In genomic region chr7:13992621-13992982, GRCh38 we compare ENCODE assay signal across 17 cellular contexts. TPM values are rescaled to one million over a fixed set of nuclear protein-coding genes. Genes with fewer than 3 reads are reported as not detected.
DNase-seq lines count a peak whose midpoint lies in the region; ATAC-seq and TF ChIP-seq lines count a peak whose summit lies in the region.
"Had no signal": no experiment of that assay in that cellular context is flagged by ENCODE, and none has a peak within 500 bp of the region (broad histone marks: within the 10 kb centered on the region; RNA-seq: fewer than 3 reads in every experiment).

No MANE protein-coding gene starts in this region.

- no peaks in the 10 kb centered on the region for H3K27me3 ChIP-seq in left ventricle myocardium inferior (ENCODE audit: low read depth)
- H3K27me3 ChIP-seq in endocrine pancreas (ENCODE audit: control insufficient read depth, insufficient read depth, low read length), result no peaks in the 10 kb centered on the region
- no peaks in the 10 kb centered on the region for H3K27me3 ChIP-seq in neural progenitor cell
- no peaks in the 10 kb centered on the region for H3K27me3 ChIP-seq in upper lobe of right lung
- H3K27me3 ChIP-seq in body of pancreas, result no peaks in the 10 kb centered on the region
- H3K27me3 ChIP-seq in aorta (ENCODE audit: control insufficient read depth in 1 of 2, insufficient read depth in 2 of 2, low read length in 1 of 2), result no peaks in the 10 kb centered on the region

- WGBS in body of pancreas, 2 donors, result 31 to 37% methylated on average over 1 of the region's 1 CpG
- WGBS in aorta, 2 donors, result 14 to 25% methylated on average over 1 of the region's 1 CpG

- H2AFZ ChIP-seq in neural progenitor cell (replicated peaks) (peak overlapping the region; percentile 70), OCI-LY7 (ENCODE audit: low read length) (no peak overlapping the region)

- H3K79me2 ChIP-seq in neural progenitor cell (ENCODE audit: low read depth) (peaks cover 8% of the 10 kb centered on the region), OCI-LY7 (ENCODE audit: insufficient read depth, low read depth, low read length) (no peaks in the 10 kb centered on the region)

- intact Hi-C loops in left ventricle myocardium inferior (cut with micrococcal nuclease) (no loop called here), Right ventricle myocardium superior (cut with DNase I) (loop anchor here (10.0 kb wide), 1 partner anchor 462 kb away; no protein-coding TSS in a partner anchor), upper lobe of right lung (cut with DNase I) (no loop called here), body of pancreas (cut with DNase I) (no loop called here), aorta (cut with DNase I) (loop anchor here in 1 of 2 donors (5.0 kb wide), 1 partner anchor 65 kb away; no protein-coding TSS in a partner anchor), OCI-LY7 (cut with micrococcal nuclease; ENCODE audit: unreplicated experiment) (no loop called here)

- no TSS peak for BruUV-seq in OCI-LY7 (replicated peaks; lab: Mats Ljungman, UMichigan)

- H3K27me3 Mint-ChIP-seq in neural progenitor cell (ENCODE audit: insufficient read depth, low read depth), result no peaks in the 10 kb centered on the region

- peak overlapping the region; percentile 75 for H3K4me3 ChIP-seq in left ventricle myocardium inferior
- peak overlapping the region; percentile 6 for H3K4me3 ChIP-seq in endocrine pancreas (ENCODE audit: control insufficient read depth, insufficient read depth, low read length)
- no peak overlapping the region for H3K4me3 ChIP-seq in neural progenitor cell
- H3K4me3 ChIP-seq in upper lobe of right lung, result peak overlapping the region; percentile 62
- no peak overlapping the region for H3K4me3 ChIP-seq in body of pancreas
- no peak overlapping the region for H3K4me3 ChIP-seq in aorta (ENCODE audit: low read length in 2 of 2)
- H3K4me3 ChIP-seq in OCI-LY7 (ENCODE audit: low read depth, low read length, poor library complexity, severe bottlenecking), result no peak overlapping the region

- peaks cover 5% of the 10 kb centered on the region for H3K9me3 Mint-ChIP-seq in neural progenitor cell

- peaks cover 18% of the 10 kb centered on the region for H3K4me1 ChIP-seq in left ventricle myocardium inferior
- H3K4me1 ChIP-seq in endocrine pancreas (ENCODE audit: control insufficient read depth, insufficient read depth, low read length), result peaks cover 3% of the 10 kb centered on the region
- peaks cover 16% of the 10 kb centered on the region for H3K4me1 ChIP-seq in neural progenitor cell
- no peaks in the 10 kb centered on the region for H3K4me1 ChIP-seq in upper lobe of right lung
- peaks cover 11% of the 10 kb centered on the region for H3K4me1 ChIP-seq in body of pancreas
- H3K4me1 ChIP-seq in aorta (ENCODE audit: control insufficient read depth in 1 of 2, insufficient read depth in 2 of 2, low read length in 2 of 2), result no peaks in the 10 kb centered on the region
- no peaks in the 10 kb centered on the region for H3K4me1 ChIP-seq in OCI-LY7 (ENCODE audit: insufficient read depth, low read length, poor library complexity, severe bottlenecking)

- H4K20me1 ChIP-seq in neural progenitor cell (ENCODE audit: low read depth) (no peaks in the 10 kb centered on the region), OCI-LY7 (ENCODE audit: insufficient read depth, low read length) (no peaks in the 10 kb centered on the region)

- H3K36me3 ChIP-seq in left ventricle myocardium inferior (no peaks in the 10 kb centered on the region), endocrine pancreas (ENCODE audit: control insufficient read depth, insufficient read depth, low read length) (no peaks in the 10 kb centered on the region), neural progenitor cell (no peaks in the 10 kb centered on the region), upper lobe of right lung (no peaks in the 10 kb centered on the region), body of pancreas (replicated peaks in 1 of 2; ENCODE audit: insufficient read depth in 1 of 2, low read depth in 2 of 2) (no peaks in the 10 kb centered on the region), aorta (ENCODE audit: control insufficient read depth in 1 of 2, insufficient read depth in 2 of 2, low read length in 1 of 2) (no peaks in the 10 kb centered on the region), OCI-LY7 (ENCODE audit: insufficient read depth, low read length) (no peaks in the 10 kb centered on the region)

- peak overlapping the region; percentile 61 for H3K4me2 ChIP-seq in neural progenitor cell
- no peak overlapping the region for H3K4me2 ChIP-seq in OCI-LY7 (ENCODE audit: low read length)

- H3K36me3 Mint-ChIP-seq in neural progenitor cell, result no peaks in the 10 kb centered on the region
- H3K36me3 Mint-ChIP-seq: naive thymus-derived CD4-positive, alpha-beta T cell had no signal

- peaks cover 36% of the 10 kb centered on the region for H3F3A ChIP-seq in neural progenitor cell (ENCODE audit: low read depth)

- CTCF ChIA-PET in OCI-LY7 (lab: Charles Lee; ENCODE audit: unreplicated experiment), result no interaction called here

- peaks cover 4% of the 10 kb centered on the region for H3K4me1 Mint-ChIP-seq in neural progenitor cell
- H3K4me1 Mint-ChIP-seq: naive thymus-derived CD4-positive, alpha-beta T cell had no signal

- ATAC-seq in Right ventricle myocardium superior (ENCODE audit: poor library complexity) (no peak), upper lobe of right lung (no peak), body of pancreas (no peak), aorta (ENCODE audit: low FRiP score) (no peak)
- ATAC-seq: naive thymus-derived CD4-positive, alpha-beta T cell had no signal

- H3K27ac Mint-ChIP-seq in neural progenitor cell, result no peak overlapping the region
- H3K27ac Mint-ChIP-seq: naive thymus-derived CD4-positive, alpha-beta T cell had no signal

- no peaks in the 10 kb centered on the region for H3K9me3 ChIP-seq in left ventricle myocardium inferior (replicated peaks)
- no peaks in the 10 kb centered on the region for H3K9me3 ChIP-seq in endocrine pancreas (ENCODE audit: control insufficient read depth, low read length)
- H3K9me3 ChIP-seq in neural progenitor cell (ENCODE audit: low read depth), result no peaks in the 10 kb centered on the region
- H3K9me3 ChIP-seq in upper lobe of right lung, result no peaks in the 10 kb centered on the region
- no peaks in the 10 kb centered on the region for H3K9me3 ChIP-seq in body of pancreas
- no peaks in the 10 kb centered on the region for H3K9me3 ChIP-seq in aorta (ENCODE audit: control insufficient read depth, low read length)
- H3K9me3 ChIP-seq in OCI-LY7 (ENCODE audit: low read length), result no peaks in the 10 kb centered on the region
- H3K9me3 ChIP-seq: Caco-2 had no signal

- POLR2A ChIA-PET in OCI-LY7 (lab: Charles Lee), result interaction anchor here (0.6 kb wide), 1 partner anchor 728 kb away, joined by 3 read pairs; no protein-coding TSS in a partner anchor

- H3K9me2 ChIP-seq in OCI-LY7 (ENCODE audit: insufficient read depth, low read length), result no peaks in the 10 kb centered on the region

- TF ChIP-seq POLR2A in body of pancreas (IDR thresholded peaks at IDR 0.05), result no peak

- H3K27ac ChIP-seq in left ventricle myocardium inferior (replicated peaks) (peak overlapping the region; percentile 94), neural progenitor cell (peak overlapping the region; percentile 87), upper lobe of right lung (peak overlapping the region; percentile 88), body of pancreas (no peak overlapping the region), aorta (ENCODE audit: low read depth in 1 of 2, low read length in 2 of 2) (peak overlapping the region in 1 of 2 donors; percentile 92), OCI-LY7 (ENCODE audit: low read depth, low read length, poor library complexity, severe bottlenecking) (no peak overlapping the region)

- H3K9ac ChIP-seq in endocrine pancreas (ENCODE audit: control insufficient read depth, insufficient read depth, low read length), result no peak overlapping the region
- no peak overlapping the region for H3K9ac ChIP-seq in neural progenitor cell

- DNase-seq in left ventricle myocardium inferior (no peak), Right ventricle myocardium superior (no peak), neural progenitor cell (ENCODE audit: low spot score) (no peak), upper lobe of right lung (no peak), body of pancreas (no peak), aorta (no peak), OCI-LY7 (ENCODE audit: low spot score) (no peak)
- DNase-seq: activated CD4-positive, alpha-beta T cell treated with anti-CD3 and anti-CD28 coated beads, Interleukin-2, amount 50 U/mL, for 1 hour; amygdala; Caco-2; KG1; naive thymus-derived CD4-positive, alpha-beta T cell; NCI-H1417 treated with DMSO at 0.1 percent for 48 hours; NCI-H526 treated with DMSO at 0.1 percent for 48 hours; SHP77; T1000 had no signal

- TF ChIP-seq CTCF in left ventricle myocardium inferior (IDR thresholded peaks at IDR 0.05; ENCODE audit: borderline replicate concordance), result no peak
- TF ChIP-seq CTCF in neural progenitor cell (IDR thresholded peaks at IDR 0.05), result no peak
- TF ChIP-seq CTCF in upper lobe of right lung (IDR thresholded peaks at IDR 0.05), result no peak
- no peak for TF ChIP-seq CTCF in body of pancreas (IDR thresholded peaks at IDR 0.05)
- no peak for TF ChIP-seq CTCF in OCI-LY7 (conservative IDR thresholded peaks at IDR 0.05; ENCODE audit: low read length)

- no peak overlapping the region for H3K4me3 Mint-ChIP-seq in neural progenitor cell
- H3K4me3 Mint-ChIP-seq: naive thymus-derived CD4-positive, alpha-beta T cell had no signal

RNA-seq across cellular contexts. Expression of gene ETV1, which starts 3.1 kb away (rescaled TPM):
- total RNA-seq in left ventricle myocardium inferior, result 59.7 TPM
- total RNA-seq in Right ventricle myocardium superior, result 25.7 TPM
- 35.5 and 36.8 TPM in 2 replicates for total RNA-seq in neural progenitor cell (ENCODE audit: low replicate concordance)
- 110 TPM for total RNA-seq in upper lobe of right lung
- 1 to 10 TPM; 2.6 TPM for total RNA-seq in body of pancreas
- 10 to 100 TPM in 1 of 2 donors, 1 to 10 TPM in 1; 6.5 to 15.1 TPM for total RNA-seq in aorta
- 1 to 10 TPM; 7.1 to 9.7 TPM for polyA plus RNA-seq in aorta
- total RNA-seq in OCI-LY7 (2014; rRNA removed; shearing (Covaris generic)), result not detected in 2 replicates
- not detected in 2 replicates for total RNA-seq in OCI-LY7 (2022)
- polyA plus RNA-seq: naive thymus-derived CD4-positive, alpha-beta T cell had no signal

Comparison
In these comparisons a context has a peak if more than half of its experiments do, and no peak if none do; other contexts are left out.
1. H3K27ac ChIP-seq: peak in left ventricle myocardium inferior (single experiment), neural progenitor cell (single experiment) and upper lobe of right lung (single experiment); none in body of pancreas (0 of 4) and OCI-LY7 (single experiment).
2. H3K4me3 ChIP-seq: peak in left ventricle myocardium inferior (single experiment), endocrine pancreas (single experiment) and upper lobe of right lung (single experiment); none in neural progenitor cell (single experiment), body of pancreas (0 of 2), aorta (0 of 2) and OCI-LY7 (single experiment).